Comparison of ENCODE assay signal across 2 cellular contexts in genomic region chr2:166139479-166139878, GRCh38. TPM values are rescaled to one million over a fixed set of nuclear protein-coding genes. Genes with fewer than 3 reads are reported as not detected.
"Had no signal": no experiment of that assay in that cellular context is flagged by ENCODE, and none has a peak within 500 bp of the region (broad histone marks: within the 10 kb centered on the region; RNA-seq: fewer than 3 reads in every experiment).

No MANE protein-coding gene starts in this region.

RNA-seq across cellular contexts. Expression of gene SCN1A, which starts 11.7 kb away (rescaled TPM):
- total RNA-seq: G401, GM12878 had no signal
- polyA plus RNA-seq: GM12878 had no signal
